ENCODE assay signal across 21 cellular contexts in the genomic region with DNA sequence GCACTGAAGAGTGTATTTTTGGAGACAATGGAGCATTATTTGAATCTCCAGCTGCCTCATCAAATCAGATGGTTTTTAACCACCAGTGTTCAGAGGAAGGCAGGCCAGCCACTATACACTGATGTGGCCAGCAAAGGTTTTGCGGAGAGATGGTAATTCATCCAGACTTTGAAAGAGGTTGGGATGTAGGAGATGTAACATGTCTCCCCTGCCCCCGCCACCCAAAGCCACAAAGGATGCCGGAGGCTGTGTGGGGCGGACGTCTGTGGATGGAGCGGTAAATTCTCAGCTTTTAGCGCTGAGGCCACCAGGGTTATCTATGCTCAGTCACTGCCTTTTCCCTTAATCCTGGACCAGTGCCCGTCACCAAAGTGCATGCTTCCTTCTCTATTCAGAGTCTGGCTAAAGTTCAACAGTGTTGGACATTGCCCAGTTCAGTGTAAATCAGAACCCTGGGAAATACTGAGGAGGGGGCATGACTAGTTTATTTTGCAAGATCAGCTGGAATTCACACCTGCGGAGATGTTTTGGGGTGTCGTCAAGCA. TPM values are rescaled to one million over a fixed set of nuclear protein-coding genes. Genes with fewer than 3 reads are reported as not detected.
DNase-seq lines count a peak whose midpoint lies in the region; ATAC-seq lines count a peak whose summit lies in the region.
"Had no signal": no experiment of that assay in that cellular context is flagged by ENCODE, and none has a peak within 500 bp of the region (broad histone marks: within the 10 kb centered on the region; RNA-seq: fewer than 3 reads in every experiment).

No MANE protein-coding gene starts in this region.

- POLR2A ChIA-PET in T-cell (lab: Charles Lee) = no interaction called here

- DNase-seq in AML-193 (lab: John Stamatoyannopoulos, UW) (peak; percentile 35 to 65), NCI-H2196 treated with DMSO at 0.1 percent for 48 hours (lab: John Stamatoyannopoulos, UW; ENCODE audit: unreplicated experiment) (peak; percentile 12), caudate nucleus (lab: John Stamatoyannopoulos, UW) (peak in 3 of 61 donors; percentile 21 to 33 (median 31)), lung microvascular endothelial cell (ENCODE audit: low read depth in 2 of 2) (peak; percentile 37 to 91), sciatic nerve (ENCODE audit: low spot score) (no peak), T-cell (no peak)
- DNase-seq in T-helper 2 cell treated with Interferon-gamma antibody and Interleukin-4, amounts not matched to agents 5 μg/mL and 100 μg/mL, for 36 hours (ENCODE audit: low spot score) = no peak
- DNase-seq: activated CD8-positive, alpha-beta memory T cell treated with anti-CD3 and anti-CD28 coated beads, Interleukin-2, amount 10 ng/mL, durations not matched to agents 7 days and 5 days; activated naive CD4-positive, alpha-beta T cell; left lung; naive B cell; NCI-H1436; NCI-H446; SW 1271; thyroid gland had no signal

- H3K4me3 Mint-ChIP-seq in T-helper 2 cell treated with Interferon-gamma antibody and Interleukin-4, amounts not matched to agents 5 μg/mL and 100 μg/mL, for 36 hours = no peak overlapping the region
- no peak overlapping the region for H3K4me3 Mint-ChIP-seq in T-cell
- H3K4me3 Mint-ChIP-seq: activated CD8-positive, alpha-beta memory T cell treated with anti-CD3 and anti-CD28 coated beads, Interleukin-2, amount 10 ng/mL, durations not matched to agents 7 days and 5 days had no signal

- peak overlapping the region; percentile 82 for H3K27ac ChIP-seq in caudate nucleus (ENCODE audit: low read depth, low read length)
- H3K27ac ChIP-seq: cardiac muscle cell, KMS-11, left lung, prostate gland, thyroid gland had no signal

- peaks cover 37% of the 10 kb centered on the region for H3K36me3 Mint-ChIP-seq in T-helper 2 cell treated with Interferon-gamma antibody and Interleukin-4, amounts not matched to agents 5 μg/mL and 100 μg/mL, for 36 hours (ENCODE audit: low read depth)
- peaks cover 35% of the 10 kb centered on the region for H3K36me3 Mint-ChIP-seq in T-cell

- H3K9me3 Mint-ChIP-seq in T-helper 2 cell treated with Interferon-gamma antibody and Interleukin-4, amounts not matched to agents 5 μg/mL and 100 μg/mL, for 36 hours = no peaks in the 10 kb centered on the region
- H3K9me3 Mint-ChIP-seq in T-cell = no peaks in the 10 kb centered on the region
- H3K9me3 Mint-ChIP-seq: naive B cell had no signal

- peaks cover 10% of the 10 kb centered on the region for H3K4me1 Mint-ChIP-seq in T-helper 2 cell treated with Interferon-gamma antibody and Interleukin-4, amounts not matched to agents 5 μg/mL and 100 μg/mL, for 36 hours (ENCODE audit: low read depth)
- peaks cover 16 to 20% (median 17%) of the 10 kb centered on the region in 3 donors for H3K4me1 Mint-ChIP-seq in T-cell

- CTCF ChIA-PET in T-cell (lab: Charles Lee) = no interaction called here

- ATAC-seq in sciatic nerve = no peak
- ATAC-seq in T-cell (replicated peaks in 1 of 4) = no peak
- no peak for ATAC-seq in HG03039 (IDR thresholded peaks at IDR 0.05; ENCODE audit: unreplicated experiment)
- ATAC-seq: activated CD4-positive, CD25-positive, alpha-beta regulatory T cell treated with anti-CD3 and anti-CD28 coated beads, Interleukin-2, amount 50 U/mL, for 24 hours; activated CD8-positive, alpha-beta memory T cell treated with anti-CD3 and anti-CD28 coated beads, Interleukin-2, amount 10 ng/mL, durations not matched to agents 7 days and 5 days; heart left ventricle; left lung had no signal

- intact Hi-C loops in sciatic nerve (cut with DNase I) = no loop called here

- no peaks in the 10 kb centered on the region for H3K27me3 Mint-ChIP-seq in T-helper 2 cell treated with Interferon-gamma antibody and Interleukin-4, amounts not matched to agents 5 μg/mL and 100 μg/mL, for 36 hours (ENCODE audit: low read depth)
- no peaks in the 10 kb centered on the region for H3K27me3 Mint-ChIP-seq in T-cell
- H3K27me3 Mint-ChIP-seq: activated CD8-positive, alpha-beta memory T cell treated with anti-CD3 and anti-CD28 coated beads, Interleukin-2, amount 10 ng/mL, durations not matched to agents 7 days and 5 days; naive B cell had no signal

- no peak overlapping the region for H3K27ac Mint-ChIP-seq in T-helper 2 cell treated with Interferon-gamma antibody and Interleukin-4, amounts not matched to agents 5 μg/mL and 100 μg/mL, for 36 hours
- H3K27ac Mint-ChIP-seq in T-cell = peak overlapping the region in 1 of 2 donors; percentile 16
- H3K27ac Mint-ChIP-seq: activated CD8-positive, alpha-beta memory T cell treated with anti-CD3 and anti-CD28 coated beads, Interleukin-2, amount 10 ng/mL, durations not matched to agents 7 days and 5 days had no signal

RNA-seq across cellular contexts. Expression of a gene that starts 3.7 kb away (rescaled TPM):
- total RNA-seq in lung microvascular endothelial cell = 36.4 and 41.3 TPM in 2 replicates
- 62.6 TPM for total RNA-seq in sciatic nerve
- 10 to 100 TPM in 2 of 5 donors, 1 to 10 TPM in 3; 5.6 to 14.6 (median 8.8) TPM for total RNA-seq in T-cell

RNA-seq across cellular contexts. Expression of a gene that starts 11.0 kb away (rescaled TPM):
- total RNA-seq in lung microvascular endothelial cell (34.0 and 39.3 TPM in 2 replicates), sciatic nerve (28.7 TPM), T-cell (10 to 100 TPM; 49.9 to 72.6 (median 70.2) TPM)

RNA-seq across cellular contexts. Expression of a gene that starts 11.4 kb away (rescaled TPM):
- 29.9 and 34.9 TPM in 2 replicates for total RNA-seq in lung microvascular endothelial cell
- 114 TPM for total RNA-seq in sciatic nerve
- 100 to 1,000 TPM; 224 to 308 (median 243) TPM for total RNA-seq in T-cell

RNA-seq across cellular contexts. Expression of a gene that starts 26.0 kb away (rescaled TPM):
- total RNA-seq in lung microvascular endothelial cell (1.5 and 2.2 TPM in 2 replicates), sciatic nerve (2.9 TPM), T-cell (1 to 10 TPM in 4 of 5 donors, under 1 TPM in 1; 0.50 to 9.0 (median 6.2) TPM)

RNA-seq across cellular contexts. Expression of a gene that starts 32.2 kb away (rescaled TPM):
- total RNA-seq in lung microvascular endothelial cell = 1.7 and 3.4 TPM in 2 replicates
- 0.94 TPM for total RNA-seq in sciatic nerve
- total RNA-seq in T-cell = under 1 TPM; 0.13 to 0.84 (median 0.44) TPM

Comparison
In these comparisons a context has a peak if more than half of its experiments do, and no peak if none do; other contexts are left out.
1. DNase-seq: peak in AML-193 (2 of 2), NCI-H2196 treated with DMSO at 0.1 percent for 48 hours (single experiment) and lung microvascular endothelial cell (2 of 2); none in T-helper 2 cell treated with Interferon-gamma antibody and Interleukin-4, amounts not matched to agents 5 μg/mL and 100 μg/mL, for 36 hours (single experiment), sciatic nerve (single experiment) and T-cell (0 of 34).